9 cellular contexts compared by ENCODE assay signal in the genomic region with DNA sequence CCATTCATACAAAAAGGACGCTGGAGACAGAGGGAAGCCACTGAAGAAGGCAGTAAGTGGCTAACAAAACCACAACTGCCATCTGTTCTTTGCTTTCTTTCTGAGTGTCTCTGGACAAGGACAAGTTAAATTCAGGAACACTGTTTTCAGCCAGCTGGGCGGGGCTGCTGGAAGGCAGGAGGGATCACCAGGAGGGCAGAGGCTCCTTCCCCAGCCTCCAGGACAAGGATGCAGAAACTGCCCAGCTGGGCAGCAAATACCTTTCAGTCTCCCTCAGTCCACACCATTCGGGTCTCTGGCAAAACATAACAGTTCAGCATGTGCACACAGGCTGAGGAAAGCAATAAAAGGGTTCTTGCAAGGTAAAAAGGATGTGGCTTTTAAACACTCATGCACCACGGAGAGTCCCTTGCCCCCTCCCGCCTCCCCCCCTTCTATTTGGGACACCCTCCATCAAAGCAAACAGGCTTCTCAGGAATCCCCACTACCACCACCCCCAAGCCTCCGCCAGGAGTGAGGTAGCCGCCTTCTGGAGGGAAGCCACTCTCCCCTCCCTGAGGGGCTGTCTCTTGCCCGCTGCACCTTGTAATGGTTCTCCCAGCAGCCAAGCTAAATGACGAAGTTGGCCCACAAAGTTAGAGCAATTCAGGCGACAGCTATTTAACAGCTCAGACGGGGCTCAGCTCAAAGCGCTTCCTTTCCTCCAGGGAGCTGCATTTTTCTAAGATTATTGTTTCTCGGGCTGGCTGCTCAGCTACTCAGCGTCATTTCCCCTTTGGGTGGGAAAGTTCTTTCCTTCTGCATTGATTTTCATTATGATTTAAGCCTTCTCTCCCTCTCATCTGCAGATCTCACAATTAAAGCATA. TPM values are rescaled to one million over a fixed set of nuclear protein-coding genes. Genes with fewer than 3 reads are reported as not detected.
DNase-seq lines count a peak whose midpoint lies in the region; ATAC-seq lines count a peak whose summit lies in the region.
"Had no signal": no experiment of that assay in that cellular context is flagged by ENCODE, and none has a peak within 500 bp of the region (broad histone marks: within the 10 kb centered on the region; RNA-seq: fewer than 3 reads in every experiment).

No MANE protein-coding gene starts in this region.

- POLR2A ChIA-PET in activated CD4-positive, alpha-beta memory T cell treated with anti-CD3 and anti-CD28 coated beads, Interleukin-2, amount 10 ng/mL, durations not matched to agents 7 days and 5 days (lab: Charles Lee) = interaction anchor here (0.9 to 1.8 kb wide), 6 partner anchors 14 to 544 kb away, joined by 3 to 12 read pairs (median 4); a partner anchor contains a TSS
- POLR2A ChIA-PET in naive thymus-derived CD4-positive, alpha-beta T cell (lab: Charles Lee) = interaction anchor here (0.5 to 3.4 kb wide), 14 partner anchors 8 to 524 kb away, joined by 3 to 25 read pairs (median 3); a partner anchor contains a TSS

- peaks cover 19 to 74% (median 55%) of the 10 kb centered on the region in 4 donors for H3K4me1 Mint-ChIP-seq in CD4-positive, CD25-positive, alpha-beta regulatory T cell
- H3K4me1 Mint-ChIP-seq in activated CD4-positive, alpha-beta memory T cell treated with anti-CD3 and anti-CD28 coated beads, Interleukin-2, amount 10 ng/mL, durations not matched to agents 7 days and 5 days = peaks cover 54% of the 10 kb centered on the region
- peaks cover 68 to 75% of the 10 kb centered on the region in 2 donors for H3K4me1 Mint-ChIP-seq in effector memory CD8-positive, alpha-beta T cell (ENCODE audit: low read depth in 2 of 2)
- peaks cover 55 to 82% (median 77%) of the 10 kb centered on the region in 7 donors for H3K4me1 Mint-ChIP-seq in naive thymus-derived CD4-positive, alpha-beta T cell

- peaks cover 4% of the 10 kb centered on the region for H3K36me3 ChIP-seq in CD4-positive, CD25-positive, alpha-beta regulatory T cell (ENCODE audit: control insufficient read depth, insufficient read depth, low read length)
- no peaks in the 10 kb centered on the region for H3K36me3 ChIP-seq in naive thymus-derived CD4-positive, alpha-beta T cell (ENCODE audit: control insufficient read depth in 2 of 3, insufficient read depth in 3 of 3, low read length in 3 of 3)

- H3K36me3 Mint-ChIP-seq in CD4-positive, CD25-positive, alpha-beta regulatory T cell = peaks cover 14% of the 10 kb centered on the region
- H3K36me3 Mint-ChIP-seq in activated CD4-positive, alpha-beta memory T cell treated with anti-CD3 and anti-CD28 coated beads, Interleukin-2, amount 10 ng/mL, durations not matched to agents 7 days and 5 days (ENCODE audit: low read depth) = peaks cover 35% of the 10 kb centered on the region
- H3K36me3 Mint-ChIP-seq in effector memory CD8-positive, alpha-beta T cell (ENCODE audit: insufficient read depth) = peaks cover 20% of the 10 kb centered on the region
- H3K36me3 Mint-ChIP-seq in naive thymus-derived CD4-positive, alpha-beta T cell = peaks cover 4 to 35% (median 11%) of the 10 kb centered on the region in 5 donors

- intact Hi-C loops in naive thymus-derived CD4-positive, alpha-beta T cell (cut with micrococcal nuclease) = loop anchor here (1.0 to 10.0 kb wide), 22 partner anchors 13 to 1467 kb away; a partner anchor contains a TSS

- ATAC-seq in CD4-positive, CD25-positive, alpha-beta regulatory T cell (ENCODE audit: low read depth in 2 of 2) = peak; percentile 66 to 69
- peak; percentile 69 for ATAC-seq in effector memory CD8-positive, alpha-beta T cell (replicated peaks)
- ATAC-seq in naive thymus-derived CD4-positive, alpha-beta T cell = peak; percentile 79
- no peak for ATAC-seq in HG03175 (IDR thresholded peaks at IDR 0.05; ENCODE audit: unreplicated experiment)
- ATAC-seq: HCT116 had no signal

- peak overlapping the region; percentile 92 to 99 (median 96) for H3K4me3 Mint-ChIP-seq in CD4-positive, CD25-positive, alpha-beta regulatory T cell
- peak overlapping the region; percentile 50 for H3K4me3 Mint-ChIP-seq in activated CD4-positive, alpha-beta memory T cell treated with anti-CD3 and anti-CD28 coated beads, Interleukin-2, amount 10 ng/mL, durations not matched to agents 7 days and 5 days
- peak overlapping the region; percentile 93 to 99 for H3K4me3 Mint-ChIP-seq in effector memory CD8-positive, alpha-beta T cell
- H3K4me3 Mint-ChIP-seq in naive thymus-derived CD4-positive, alpha-beta T cell = peak overlapping the region; percentile 89 to 100 (median 96)

- H3K9me3 Mint-ChIP-seq in CD4-positive, CD25-positive, alpha-beta regulatory T cell = no peaks in the 10 kb centered on the region
- no peaks in the 10 kb centered on the region for H3K9me3 Mint-ChIP-seq in activated CD4-positive, alpha-beta memory T cell treated with anti-CD3 and anti-CD28 coated beads, Interleukin-2, amount 10 ng/mL, durations not matched to agents 7 days and 5 days
- no peaks in the 10 kb centered on the region for H3K9me3 Mint-ChIP-seq in effector memory CD8-positive, alpha-beta T cell
- H3K9me3 Mint-ChIP-seq in naive thymus-derived CD4-positive, alpha-beta T cell = no peaks in the 10 kb centered on the region

- H3K27ac Mint-ChIP-seq in CD4-positive, CD25-positive, alpha-beta regulatory T cell = peak overlapping the region; percentile 92 to 95 (median 94)
- peak overlapping the region; percentile 73 for H3K27ac Mint-ChIP-seq in activated CD4-positive, alpha-beta memory T cell treated with anti-CD3 and anti-CD28 coated beads, Interleukin-2, amount 10 ng/mL, durations not matched to agents 7 days and 5 days
- peak overlapping the region; percentile 94 to 97 for H3K27ac Mint-ChIP-seq in effector memory CD8-positive, alpha-beta T cell
- H3K27ac Mint-ChIP-seq in naive thymus-derived CD4-positive, alpha-beta T cell = peak overlapping the region; percentile 82 to 99 (median 92)

- peaks cover 53% of the 10 kb centered on the region for H3K4me1 ChIP-seq in CD4-positive, CD25-positive, alpha-beta regulatory T cell (ENCODE audit: control insufficient read depth, insufficient read depth, low read length, poor library complexity, severe bottlenecking)
- H3K4me1 ChIP-seq in naive thymus-derived CD4-positive, alpha-beta T cell (ENCODE audit: control insufficient read depth in 2 of 2, insufficient read depth in 2 of 2, low read length in 2 of 2) = peaks cover 44% of the 10 kb centered on the region in 2 donors

- no peaks in the 10 kb centered on the region for H3K27me3 ChIP-seq in CD4-positive, CD25-positive, alpha-beta regulatory T cell (ENCODE audit: control insufficient read depth, insufficient read depth, low read length)
- no peaks in the 10 kb centered on the region for H3K27me3 ChIP-seq in naive thymus-derived CD4-positive, alpha-beta T cell (ENCODE audit: control insufficient read depth in 2 of 2, insufficient read depth in 2 of 2, low read length in 2 of 2)

- CTCF ChIA-PET in activated CD4-positive, alpha-beta memory T cell treated with anti-CD3 and anti-CD28 coated beads, Interleukin-2, amount 10 ng/mL, durations not matched to agents 7 days and 5 days (lab: Charles Lee) = interaction anchor here (1.0 to 1.5 kb wide), 3 partner anchors 15 to 27 kb away, joined by 3 to 5 read pairs (median 3); no protein-coding TSS in a partner anchor
- CTCF ChIA-PET in naive thymus-derived CD4-positive, alpha-beta T cell (lab: Charles Lee) = interaction anchor here (0.6 to 1.4 kb wide), 3 partner anchors 48 to 301 kb away, joined by 3 to 6 read pairs (median 5); no protein-coding TSS in a partner anchor

- DNase-seq in CD4-positive, CD25-positive, alpha-beta regulatory T cell = peak; percentile 42 to 74 (median 55)
- DNase-seq in Kasumi-1 (lab: John Stamatoyannopoulos, UW) (peak; percentile 4 to 48), NCI-H1930 (lab: John Stamatoyannopoulos, UW) (no peak)
- DNase-seq in activated CD4-positive, alpha-beta memory T cell treated with anti-CD3 and anti-CD28 coated beads, Interleukin-2, amount 10 ng/mL, durations not matched to agents 7 days and 5 days = peak; percentile 61
- peak; percentile 65 to 67 (median 67) for DNase-seq in effector memory CD8-positive, alpha-beta T cell
- DNase-seq in naive thymus-derived CD4-positive, alpha-beta T cell = peak; percentile 46 to 92 (median 74)
- peak; percentile 74 to 88 (median 76) for DNase-seq in stimulated activated naive CD4-positive, alpha-beta T cell (lab: John Stamatoyannopoulos, UW)

- peak overlapping the region; percentile 90 for H3K4me3 ChIP-seq in CD4-positive, CD25-positive, alpha-beta regulatory T cell (ENCODE audit: low read depth, low read length)
- peak overlapping the region; percentile 40 for H3K4me3 ChIP-seq in naive thymus-derived CD4-positive, alpha-beta T cell (ENCODE audit: low read length)

- H3K27me3 Mint-ChIP-seq in CD4-positive, CD25-positive, alpha-beta regulatory T cell = no peaks in the 10 kb centered on the region
- H3K27me3 Mint-ChIP-seq in activated CD4-positive, alpha-beta memory T cell treated with anti-CD3 and anti-CD28 coated beads, Interleukin-2, amount 10 ng/mL, durations not matched to agents 7 days and 5 days = peaks cover 17% of the 10 kb centered on the region
- H3K27me3 Mint-ChIP-seq in effector memory CD8-positive, alpha-beta T cell = no peaks in the 10 kb centered on the region
- peaks cover 0 to 5% (median 0%) of the 10 kb centered on the region in 5 donors for H3K27me3 Mint-ChIP-seq in naive thymus-derived CD4-positive, alpha-beta T cell

- peak overlapping the region; percentile 86 for H3K27ac ChIP-seq in CD4-positive, CD25-positive, alpha-beta regulatory T cell (ENCODE audit: insufficient read depth, low read length, poor library complexity, severe bottlenecking)
- peak overlapping the region; percentile 89 for H3K27ac ChIP-seq in naive thymus-derived CD4-positive, alpha-beta T cell (ENCODE audit: low read depth, low read length)

- H3K9me3 ChIP-seq in CD4-positive, CD25-positive, alpha-beta regulatory T cell (ENCODE audit: control insufficient read depth in 2 of 2, low read length in 2 of 2) = no peaks in the 10 kb centered on the region
- no peaks in the 10 kb centered on the region for H3K9me3 ChIP-seq in naive thymus-derived CD4-positive, alpha-beta T cell (ENCODE audit: control insufficient read depth in 2 of 3, low read length in 3 of 3)

RNA-seq across cellular contexts. Expression of a gene that starts 3.8 kb away (rescaled TPM):
- 24.8 TPM for total RNA-seq in CD4-positive, CD25-positive, alpha-beta regulatory T cell
- polyA plus RNA-seq in CD4-positive, CD25-positive, alpha-beta regulatory T cell = 1 to 10 TPM in 3 of 4 donors, under 1 TPM in 1; 0.95 to 3.4 (median 2.1) TPM
- total RNA-seq in activated CD4-positive, alpha-beta memory T cell treated with anti-CD3 and anti-CD28 coated beads, Interleukin-2, amount 10 ng/mL, durations not matched to agents 7 days and 5 days = 10 to 100 TPM; 26.7 to 27.7 TPM
- total RNA-seq in naive thymus-derived CD4-positive, alpha-beta T cell = 10 to 100 TPM; 16.9 to 45.4 (median 20.0) TPM
- 1 to 10 TPM; 2.1 to 5.4 TPM for polyA plus RNA-seq in naive thymus-derived CD4-positive, alpha-beta T cell

Comparison
In these comparisons a context has a peak if more than half of its experiments do, and no peak if none do; other contexts are left out.
1. DNase-seq: peak in CD4-positive, CD25-positive, alpha-beta regulatory T cell (3 of 3), Kasumi-1 (2 of 2), activated CD4-positive, alpha-beta memory T cell treated with anti-CD3 and anti-CD28 coated beads, Interleukin-2, amount 10 ng/mL, durations not matched to agents 7 days and 5 days (single experiment), effector memory CD8-positive, alpha-beta T cell (3 of 3), naive thymus-derived CD4-positive, alpha-beta T cell (9 of 9) and stimulated activated naive CD4-positive, alpha-beta T cell (6 of 6); none in NCI-H1930 (0 of 2).
2. Peak in every context shown above with its lines, with median percentiles within 50 percentile points of each other: H3K27ac Mint-ChIP-seq and H3K4me3 Mint-ChIP-seq.